ENCODE assay signal across 1 cellular context in the genomic region with DNA sequence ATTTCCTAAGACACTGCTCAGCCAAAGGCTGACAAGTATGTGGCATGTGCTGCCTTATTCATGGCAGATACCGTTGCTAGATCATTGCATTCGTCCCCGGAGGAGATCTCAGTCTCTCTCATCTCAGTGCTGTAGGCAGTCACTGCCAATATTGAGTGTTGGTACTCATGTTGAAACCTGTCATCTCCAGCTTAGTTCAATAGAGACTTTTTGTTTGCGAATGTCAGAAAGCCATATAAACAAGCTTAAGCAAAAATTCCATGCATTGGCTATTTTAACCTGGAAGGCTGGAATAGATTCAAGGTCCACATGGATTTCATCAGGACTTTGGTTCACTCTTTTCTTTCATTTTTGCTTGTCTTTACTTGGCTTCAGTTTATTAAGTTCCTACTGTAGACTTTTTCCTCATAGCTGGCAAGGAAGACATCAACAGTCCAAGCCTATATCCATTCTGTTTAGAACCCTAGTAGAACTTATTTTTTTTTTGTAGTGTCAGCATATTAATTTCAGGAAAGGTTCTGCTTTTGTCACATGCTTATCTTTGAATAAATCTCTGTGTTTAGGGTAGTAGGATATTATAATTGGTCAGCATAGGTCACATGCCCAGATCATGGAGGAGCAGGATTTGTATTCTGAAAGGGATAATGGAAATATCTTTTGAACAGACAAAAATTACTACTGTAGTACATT.
TF ChIP-seq lines count a peak whose summit lies in the region.

No MANE protein-coding gene starts in this region.

TF ChIP-seq in HepG2, 621 proteins besides CTCF, POLR2A, EP300 and RAD21 (continued from another document and continues in another):
- TF ChIP-seq ERF (CRISPR knock-in tag; IDR thresholded peaks at IDR 0.05) (peak; percentile 22; the same call in 1 of the 2 replicates), ZMYM4 (CRISPR knock-in tag; IDR thresholded peaks at IDR 0.05) (peak; percentile 58; the same call in 1 of the 2 replicates), RFX5 (IDR thresholded peaks at IDR 0.05; ENCODE audit: low read depth, low read length) (no peak), ZNF354B (CRISPR knock-in tag; IDR thresholded peaks at IDR 0.05) (no peak), CEBPG (CRISPR knock-in tag; IDR thresholded peaks at IDR 0.05) (peak; percentile 65), FOXK1 (CRISPR knock-in tag; IDR thresholded peaks at IDR 0.05; ENCODE audit: borderline replicate concordance, low read depth) (peak; percentile 57; the same call in 1 of the 2 replicates), TAF1 (CRISPR knock-in tag; IDR thresholded peaks at IDR 0.05) (no peak), ZFP1 (CRISPR knock-in tag; IDR thresholded peaks at IDR 0.05) (0 out of 2 replicates have a peak, but pooled peaks have one; percentile 30), MTF2 (CRISPR knock-in tag; IDR thresholded peaks at IDR 0.05; ENCODE audit: borderline replicate concordance) (no peak), HDAC2 (CRISPR knock-in tag; IDR thresholded peaks at IDR 0.05) (peak; percentile 44; the same call in 1 of the 2 replicates), ZNF546 (CRISPR knock-in tag; conservative IDR thresholded peaks at IDR 0.05) (no peak), ZSCAN12 (CRISPR knock-in tag; IDR thresholded peaks at IDR 0.05) (no peak), CC2D1A (CRISPR knock-in tag; IDR thresholded peaks at IDR 0.05) (no peak), THAP11 (CRISPR knock-in tag; IDR thresholded peaks at IDR 0.05) (peak; percentile 58), ZBTB39 (CRISPR knock-in tag; IDR thresholded peaks at IDR 0.05) (no peak), SOX13 (IDR thresholded peaks at IDR 0.05) (no peak), SOX13 (CRISPR knock-in tag; conservative IDR thresholded peaks at IDR 0.05 in 1 of 2, IDR thresholded peaks at IDR 0.05 in 1 of 2) (peak in 1 of 2 experiments; percentile 71; a peak in 2 of 4 replicates), PHB2 (IDR thresholded peaks at IDR 0.05; ENCODE audit: partially characterized antibody) (no peak), TSC22D2 (CRISPR knock-in tag; IDR thresholded peaks at IDR 0.05; ENCODE audit: borderline replicate concordance) (no peak), ZNF12 (CRISPR knock-in tag; IDR thresholded peaks at IDR 0.05) (peak; percentile 73), ZNF562 (CRISPR knock-in tag; IDR thresholded peaks at IDR 0.05; ENCODE audit: borderline replicate concordance) (no peak), ZBTB14 (CRISPR knock-in tag; IDR thresholded peaks at IDR 0.05) (no peak), EHMT2 (IDR thresholded peaks at IDR 0.05; ENCODE audit: borderline replicate concordance, low read depth, low read length) (no peak; the same call in 1 of the 2 replicates), MAF1 (CRISPR knock-in tag; IDR thresholded peaks at IDR 0.05; ENCODE audit: borderline replicate concordance) (no peak), TMF1 (CRISPR knock-in tag; IDR thresholded peaks at IDR 0.05; ENCODE audit: low read depth) (no peak), NFYB (CRISPR knock-in tag; IDR thresholded peaks at IDR 0.05) (no peak), ZNF333 (CRISPR knock-in tag; IDR thresholded peaks at IDR 0.05; ENCODE audit: borderline replicate concordance) (no peak), NCOA1 (CRISPR knock-in tag; IDR thresholded peaks at IDR 0.05) (no peak), MTA3 (CRISPR knock-in tag; IDR thresholded peaks at IDR 0.05) (no peak), ZNF614 (CRISPR knock-in tag; IDR thresholded peaks at IDR 0.05; ENCODE audit: borderline replicate concordance) (peak; percentile 35; the same call in 1 of the 2 replicates), TGIF2 (CRISPR knock-in tag; IDR thresholded peaks at IDR 0.05) (peak; percentile 89), ZBTB7A (CRISPR knock-in tag; IDR thresholded peaks at IDR 0.05) (no peak), ZNF782 (CRISPR knock-in tag; IDR thresholded peaks at IDR 0.05; ENCODE audit: borderline replicate concordance) (no peak), ZNF709 (CRISPR knock-in tag; IDR thresholded peaks at IDR 0.05) (no peak), PRPF4 (IDR thresholded peaks at IDR 0.05; ENCODE audit: low read depth, low read length, poor library complexity, severe bottlenecking) (no peak), ZNF282 (IDR thresholded peaks at IDR 0.05; ENCODE audit: partially characterized antibody) (no peak), FOXJ3 (CRISPR knock-in tag; IDR thresholded peaks at IDR 0.05; ENCODE audit: borderline replicate concordance) (peak; percentile 76; the same call in 1 of the 2 replicates), SP1 (IDR thresholded peaks at IDR 0.05) (no peak), SP1 (CRISPR knock-in tag; IDR thresholded peaks at IDR 0.05) (no peak), FOXP4 (CRISPR knock-in tag; IDR thresholded peaks at IDR 0.05) (peak; percentile 49; the same call in 1 of the 2 replicates), ISL2 (CRISPR knock-in tag; IDR thresholded peaks at IDR 0.05) (no peak), NFYC (CRISPR knock-in tag; IDR thresholded peaks at IDR 0.05) (no peak), KLF9 (CRISPR knock-in tag; IDR thresholded peaks at IDR 0.05; ENCODE audit: low read depth) (no peak), MAFF (IDR thresholded peaks at IDR 0.05; ENCODE audit: low read depth, low read length) (peak; percentile 99), MIER2 (CRISPR knock-in tag; IDR thresholded peaks at IDR 0.05) (0 out of 2 replicates have a peak, but pooled peaks have one; percentile 30), ARID3A (IDR thresholded peaks at IDR 0.05; ENCODE audit: low read depth, low read length) (peak; percentile 44; the same call in 1 of the 2 replicates), XRCC5 (optimal IDR thresholded peaks at IDR 0.05; ENCODE audit: low read length) (no peak), KLF12 (CRISPR knock-in tag; IDR thresholded peaks at IDR 0.05; ENCODE audit: borderline replicate concordance) (no peak), CREB1 (IDR thresholded peaks at IDR 0.05) (no peak), CREB1 (CRISPR knock-in tag; IDR thresholded peaks at IDR 0.05) (peak; percentile 24; the same call in 1 of the 2 replicates)
- TF ChIP-seq, protein P1, sequence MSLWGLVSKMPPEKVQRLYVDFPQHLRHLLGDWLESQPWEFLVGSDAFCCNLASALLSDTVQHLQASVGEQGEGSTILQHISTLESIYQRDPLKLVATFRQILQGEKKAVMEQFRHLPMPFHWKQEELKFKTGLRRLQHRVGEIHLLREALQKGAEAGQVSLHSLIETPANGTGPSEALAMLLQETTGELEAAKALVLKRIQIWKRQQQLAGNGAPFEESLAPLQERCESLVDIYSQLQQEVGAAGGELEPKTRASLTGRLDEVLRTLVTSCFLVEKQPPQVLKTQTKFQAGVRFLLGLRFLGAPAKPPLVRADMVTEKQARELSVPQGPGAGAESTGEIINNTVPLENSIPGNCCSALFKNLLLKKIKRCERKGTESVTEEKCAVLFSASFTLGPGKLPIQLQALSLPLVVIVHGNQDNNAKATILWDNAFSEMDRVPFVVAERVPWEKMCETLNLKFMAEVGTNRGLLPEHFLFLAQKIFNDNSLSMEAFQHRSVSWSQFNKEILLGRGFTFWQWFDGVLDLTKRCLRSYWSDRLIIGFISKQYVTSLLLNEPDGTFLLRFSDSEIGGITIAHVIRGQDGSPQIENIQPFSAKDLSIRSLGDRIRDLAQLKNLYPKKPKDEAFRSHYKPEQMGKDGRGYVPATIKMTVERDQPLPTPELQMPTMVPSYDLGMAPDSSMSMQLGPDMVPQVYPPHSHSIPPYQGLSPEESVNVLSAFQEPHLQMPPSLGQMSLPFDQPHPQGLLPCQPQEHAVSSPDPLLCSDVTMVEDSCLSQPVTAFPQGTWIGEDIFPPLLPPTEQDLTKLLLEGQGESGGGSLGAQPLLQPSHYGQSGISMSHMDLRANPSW (CRISPR knock-in tag; IDR thresholded peaks at IDR 0.05; ENCODE audit: borderline replicate concordance) = no peak
- TF ChIP-seq, protein P2, sequence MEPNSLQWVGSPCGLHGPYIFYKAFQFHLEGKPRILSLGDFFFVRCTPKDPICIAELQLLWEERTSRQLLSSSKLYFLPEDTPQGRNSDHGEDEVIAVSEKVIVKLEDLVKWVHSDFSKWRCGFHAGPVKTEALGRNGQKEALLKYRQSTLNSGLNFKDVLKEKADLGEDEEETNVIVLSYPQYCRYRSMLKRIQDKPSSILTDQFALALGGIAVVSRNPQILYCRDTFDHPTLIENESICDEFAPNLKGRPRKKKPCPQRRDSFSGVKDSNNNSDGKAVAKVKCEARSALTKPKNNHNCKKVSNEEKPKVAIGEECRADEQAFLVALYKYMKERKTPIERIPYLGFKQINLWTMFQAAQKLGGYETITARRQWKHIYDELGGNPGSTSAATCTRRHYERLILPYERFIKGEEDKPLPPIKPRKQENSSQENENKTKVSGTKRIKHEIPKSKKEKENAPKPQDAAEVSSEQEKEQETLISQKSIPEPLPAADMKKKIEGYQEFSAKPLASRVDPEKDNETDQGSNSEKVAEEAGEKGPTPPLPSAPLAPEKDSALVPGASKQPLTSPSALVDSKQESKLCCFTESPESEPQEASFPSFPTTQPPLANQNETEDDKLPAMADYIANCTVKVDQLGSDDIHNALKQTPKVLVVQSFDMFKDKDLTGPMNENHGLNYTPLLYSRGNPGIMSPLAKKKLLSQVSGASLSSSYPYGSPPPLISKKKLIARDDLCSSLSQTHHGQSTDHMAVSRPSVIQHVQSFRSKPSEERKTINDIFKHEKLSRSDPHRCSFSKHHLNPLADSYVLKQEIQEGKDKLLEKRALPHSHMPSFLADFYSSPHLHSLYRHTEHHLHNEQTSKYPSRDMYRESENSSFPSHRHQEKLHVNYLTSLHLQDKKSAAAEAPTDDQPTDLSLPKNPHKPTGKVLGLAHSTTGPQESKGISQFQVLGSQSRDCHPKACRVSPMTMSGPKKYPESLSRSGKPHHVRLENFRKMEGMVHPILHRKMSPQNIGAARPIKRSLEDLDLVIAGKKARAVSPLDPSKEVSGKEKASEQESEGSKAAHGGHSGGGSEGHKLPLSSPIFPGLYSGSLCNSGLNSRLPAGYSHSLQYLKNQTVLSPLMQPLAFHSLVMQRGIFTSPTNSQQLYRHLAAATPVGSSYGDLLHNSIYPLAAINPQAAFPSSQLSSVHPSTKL (CRISPR knock-in tag; IDR thresholded peaks at IDR 0.05) = peak; percentile 89
- TF ChIP-seq, protein P3, sequence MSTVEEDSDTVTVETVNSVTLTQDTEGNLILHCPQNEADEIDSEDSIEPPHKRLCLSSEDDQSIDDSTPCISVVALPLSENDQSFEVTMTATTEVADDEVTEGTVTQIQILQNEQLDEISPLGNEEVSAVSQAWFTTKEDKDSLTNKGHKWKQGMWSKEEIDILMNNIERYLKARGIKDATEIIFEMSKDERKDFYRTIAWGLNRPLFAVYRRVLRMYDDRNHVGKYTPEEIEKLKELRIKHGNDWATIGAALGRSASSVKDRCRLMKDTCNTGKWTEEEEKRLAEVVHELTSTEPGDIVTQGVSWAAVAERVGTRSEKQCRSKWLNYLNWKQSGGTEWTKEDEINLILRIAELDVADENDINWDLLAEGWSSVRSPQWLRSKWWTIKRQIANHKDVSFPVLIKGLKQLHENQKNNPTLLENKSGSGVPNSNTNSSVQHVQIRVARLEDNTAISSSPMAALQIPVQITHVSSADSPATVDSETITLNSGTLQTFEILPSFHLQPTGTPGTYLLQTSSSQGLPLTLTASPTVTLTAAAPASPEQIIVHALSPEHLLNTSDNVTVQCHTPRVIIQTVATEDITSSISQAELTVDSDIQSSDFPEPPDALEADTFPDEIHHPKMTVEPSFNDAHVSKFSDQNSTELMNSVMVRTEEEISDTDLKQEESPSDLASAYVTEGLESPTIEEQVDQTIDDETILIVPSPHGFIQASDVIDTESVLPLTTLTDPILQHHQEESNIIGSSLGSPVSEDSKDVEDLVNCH (CRISPR knock-in tag; IDR thresholded peaks at IDR 0.05) = no peak
